Comparison of ENCODE assay signal across 8 cellular contexts in the genomic region with DNA sequence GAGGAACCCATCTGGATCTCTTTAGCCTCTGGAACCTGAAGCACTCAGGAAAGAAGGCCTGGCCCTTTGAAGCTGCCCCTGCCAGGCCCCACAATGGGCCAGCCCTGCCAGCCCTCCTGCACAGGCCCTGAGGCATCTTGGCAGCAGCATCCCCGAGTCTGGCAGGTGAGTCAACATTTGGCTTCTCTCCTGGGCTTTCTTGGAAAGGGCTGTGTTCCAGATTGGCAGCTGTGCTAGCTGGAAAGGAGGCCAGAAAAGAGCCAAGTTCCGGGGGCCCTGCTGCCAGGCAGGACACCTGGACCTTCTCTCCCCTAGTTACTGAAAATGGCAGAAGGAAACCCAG.
DNase-seq lines count a peak whose midpoint lies in the region; ATAC-seq and TF ChIP-seq lines count a peak whose summit lies in the region.

No MANE protein-coding gene starts in this region.

- intact Hi-C loops in heart right ventricle (cut with DNase I) (loop anchor here in 4 of 10 donors (5.0 to 10.0 kb wide), 4 partner anchors 154 to 214 kb away; a partner anchor contains a TSS), tibial artery (cut with DNase I; ENCODE audit: low total_unique reads) (no loop called here), testis (cut with DNase I; ENCODE audit: low total_unique reads) (no loop called here)

- H3K9me3 ChIP-seq in heart right ventricle (no peaks in the 10 kb centered on the region), tibial artery (no peaks in the 10 kb centered on the region), testis (no peaks in the 10 kb centered on the region)

- H3K27me3 ChIP-seq in heart right ventricle (peaks cover 0 to 18% (median 4%) of the 10 kb centered on the region in 7 donors), tibial artery (peaks cover 0 to 7% of the 10 kb centered on the region in 2 donors), testis (no peaks in the 10 kb centered on the region)

- TF ChIP-seq CTCF in heart right ventricle (IDR thresholded peaks at IDR 0.05) (no peak), tibial artery (IDR thresholded peaks at IDR 0.05) (no peak), testis (IDR thresholded peaks at IDR 0.05) (no peak)

- DNase-seq in HS-5 (ENCODE audit: low read depth) (peak; percentile 80), T1000 (lab: John Stamatoyannopoulos, UW) (peak; percentile 97), heart right ventricle (peak; percentile 65 to 70), tibial artery (peak; percentile 39 to 83), testis (no peak), NCI-H128 (lab: John Stamatoyannopoulos, UW; ENCODE audit: unreplicated experiment) (no peak)
- no peak for DNase-seq in central memory CD4-positive, alpha-beta T cell

- H3K4me1 ChIP-seq in heart right ventricle: peaks cover 0 to 12% (median 5%) of the 10 kb centered on the region in 9 donors
- peaks cover 0 to 36% (median 22%) of the 10 kb centered on the region in 4 donors for H3K4me1 ChIP-seq in tibial artery
- H3K4me1 ChIP-seq in testis: no peaks in the 10 kb centered on the region

- 31 to 39% methylated on average over 2 of the region's 2 CpGs for WGBS in heart right ventricle, 2 donors
- 42 to 63% methylated on average over 2 of the region's 2 CpGs for WGBS in testis, 2 donors

- H3K27ac ChIP-seq in heart right ventricle (peak overlapping the region in 1 of 10 donors; percentile 62), tibial artery (no peak overlapping the region), testis (no peak overlapping the region)

- TF ChIP-seq POLR2A in testis (IDR thresholded peaks at IDR 0.05): no peak

- H3K36me3 ChIP-seq in heart right ventricle (no peaks in the 10 kb centered on the region), tibial artery (no peaks in the 10 kb centered on the region), testis (ENCODE audit: low read depth, missing control alignments) (no peaks in the 10 kb centered on the region)

- H3K4me3 ChIP-seq in heart right ventricle (no peak overlapping the region), tibial artery (no peak overlapping the region), testis (no peak overlapping the region)

- peak; percentile 93 to 99 (median 96) for ATAC-seq in heart right ventricle
- no peak for ATAC-seq in GM21526 (IDR thresholded peaks at IDR 0.05; ENCODE audit: low FRiP score, unreplicated experiment)

Comparison
In these comparisons a context has a peak if more than half of its experiments do, and no peak if none do; other contexts are left out.
1. DNase-seq: peak in HS-5 (single experiment), T1000 (single experiment), heart right ventricle (2 of 2) and tibial artery (2 of 2); none in central memory CD4-positive, alpha-beta T cell (single experiment), testis (single experiment) and NCI-H128 (single experiment).